In genomic region chr17:66920426-66920825, GRCh38 we compare ENCODE assay signal across 27 cellular contexts. TPM values are rescaled to one million over a fixed set of nuclear protein-coding genes. Genes with fewer than 3 reads are reported as not detected.
"Had no signal": no experiment of that assay in that cellular context is flagged by ENCODE, and none has a peak within 500 bp of the region (broad histone marks: within the 10 kb centered on the region; RNA-seq: fewer than 3 reads in every experiment).

No MANE protein-coding gene starts in this region.

- DNase-seq: activated B cell treated with CpG ODN at 0.5 μM for 24 hours; activated CD4-positive, alpha-beta memory T cell treated with anti-CD3 and anti-CD28 coated beads for 36 hours; activated CD4-positive, alpha-beta T cell treated with anti-CD3 and anti-CD28 coated beads for 4 hours; activated CD4-positive, alpha-beta T cell treated with anti-CD3 and anti-CD28 coated beads, Interleukin-2, amount 50 U/mL, for 1 hour; activated CD4-positive, CD25-positive, alpha-beta regulatory T cell treated with anti-CD3 and anti-CD28 coated beads, Interleukin-2, amount 50 U/mL, for 72 hours; activated CD8-positive, alpha-beta memory T cell treated with anti-CD3 and anti-CD28 coated beads, Interleukin-2, amount 50 U/mL, for 4 hours; activated gamma-delta T cell treated with Interleukin-2 at 50 U/mL for 16 hours; activated naive CD4-positive, alpha-beta T cell treated with anti-CD3 and anti-CD28 coated beads for 36 hours; activated T-cell treated with anti-CD3 and anti-CD28 coated beads for 4 hours; activated T-cell treated with anti-CD3 and anti-CD28 coated beads, Interleukin-2, amount 50 U/mL, for 4 hours; adrenal gland; brain microvascular endothelial cell; NCI-H1092; NCI-H1436 treated with DMSO at 0.1 percent for 48 hours; NCI-H1694 treated with DMSO at 0.1 percent for 48 hours; NCI-H2029; NCI-H345; NCI-H524 treated with DMSO at 0.1 percent for 48 hours; SHP77 treated with DMSO at 0.1 percent for 48 hours; T-cell; T-helper 17 cell; T-helper 9 cell had no signal

- ATAC-seq: activated naive CD4-positive, alpha-beta T cell treated with anti-CD3 and anti-CD28 coated beads, Interleukin-2, amount 50 U/mL, for 72 hours; activated T-cell treated with anti-CD3 and anti-CD28 coated beads, Interleukin-2, amount 50 U/mL, for 4 hours; Panc1; SK-N-SH treated with all-trans-retinoic acid at 6 μM for 48 hours; T-cell; T-helper 17 cell had no signal

RNA-seq across cellular contexts. Expression of gene CACNG4, which starts 44.1 kb away (rescaled TPM):
- total RNA-seq: activated B cell treated with CpG ODN at 0.5 μM for 24 hours; activated CD4-positive, alpha-beta memory T cell treated with anti-CD3 and anti-CD28 coated beads for 36 hours; activated naive CD4-positive, alpha-beta T cell treated with anti-CD3 and anti-CD28 coated beads for 36 hours; activated naive CD4-positive, alpha-beta T cell treated with anti-CD3 and anti-CD28 coated beads, Interleukin-2, amount 50 U/mL, for 72 hours; activated T-helper 1 cell treated with anti-CD3 and anti-CD28 coated beads, Interleukin-12 subunit alpha, Interleukin-12 subunit beta, Interleukin-2, Interleukin-4 antibody, amounts not matched to agents 30 ng/mL and 10 ng/mL and 1 ng/mL, durations not matched to agents 14 hours and 24 hours and 36 hours; LHCN-M2; T-helper 17 cell had no signal
